In the genomic region with DNA sequence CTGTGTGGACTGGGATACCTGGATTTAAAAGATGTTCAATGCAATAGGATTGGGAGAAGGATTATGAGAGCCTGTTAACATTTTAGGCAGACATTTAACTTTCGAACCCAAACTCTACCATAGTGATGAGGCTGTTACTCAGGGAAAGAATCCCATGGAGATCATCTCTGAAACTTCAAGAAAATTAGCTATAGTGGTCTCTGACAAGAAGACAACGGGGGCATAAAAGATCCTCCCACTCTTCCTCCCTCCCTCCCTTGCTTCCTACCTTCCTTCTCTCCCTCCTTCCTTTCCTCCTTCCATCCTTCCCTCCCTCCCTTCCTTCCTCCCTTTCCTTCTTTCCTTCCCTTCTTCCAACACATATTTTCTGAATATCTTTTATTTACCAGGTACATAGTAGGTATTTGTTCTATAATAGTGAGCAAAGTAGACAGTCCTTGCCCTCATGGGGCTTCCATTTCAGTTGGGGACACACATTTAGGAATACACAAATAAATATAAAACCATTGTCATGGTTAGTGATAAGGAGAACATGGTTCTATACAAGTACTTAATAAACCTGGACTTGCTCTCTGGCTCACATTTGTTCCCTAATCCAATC, we compare ENCODE assay signal across 2 cellular contexts.
TF ChIP-seq lines count a peak whose summit lies in the region.

No MANE protein-coding gene starts in this region.

TF ChIP-seq in HepG2, 621 proteins besides CTCF, POLR2A, EP300 and RAD21:
- TF ChIP-seq HNRNPK (IDR thresholded peaks at IDR 0.05; ENCODE audit: low read depth, low read length, poor library complexity, severe bottlenecking) (peak; percentile 85), ZNF709 (CRISPR knock-in tag; IDR thresholded peaks at IDR 0.05) (no peak), SP4 (CRISPR knock-in tag; IDR thresholded peaks at IDR 0.05) (no peak), PCBP1 (IDR thresholded peaks at IDR 0.05; ENCODE audit: borderline replicate concordance, low read depth, low read length) (0 out of 2 replicates have a peak, but pooled peaks have one; percentile 74)

TF ChIP-seq in K562, 482 proteins besides CTCF, POLR2A, EP300 and RAD21:
- TF ChIP-seq HNRNPK (IDR thresholded peaks at IDR 0.05; ENCODE audit: low read depth, low read length, poor library complexity, severe bottlenecking) (peak; percentile 46), XRCC4 (IDR thresholded peaks at IDR 0.05; ENCODE audit: extremely low read depth, insufficient read depth, insufficient read length) (no peak), PCBP2 (IDR thresholded peaks at IDR 0.05; ENCODE audit: low read depth, low read length, poor library complexity, severe bottlenecking) (peak; percentile 78), PCBP1 (IDR thresholded peaks at IDR 0.05; ENCODE audit: low read depth, low read length, poor library complexity, severe bottlenecking) (peak; percentile 47), POLR3G (IDR thresholded peaks at IDR 0.05; ENCODE audit: extremely low read depth, insufficient read length, insufficient replicate concordance) (no peak)
